Comparison of ENCODE assay signal across 13 cellular contexts in genomic region chr7:28136420-28136819, GRCh38.
"Had no signal": no experiment of that assay in that cellular context is flagged by ENCODE, and none has a peak within 500 bp of the region (broad histone marks: within the 10 kb centered on the region; RNA-seq: fewer than 3 reads in every experiment).

No MANE protein-coding gene starts in this region.

- H3K27me3 Mint-ChIP-seq: activated CD4-positive, alpha-beta T cell treated with anti-CD3 and anti-CD28 coated beads, Interleukin-2, amount 10 ng/mL, durations not matched to agents 24 days and 14 days; activated naive CD4-positive, alpha-beta T cell treated with anti-CD3 and anti-CD28 coated beads, Interleukin-2, amount 50 U/mL, for 24 hours had no signal

- ATAC-seq: left lung had no signal

- H3K9me3 Mint-ChIP-seq: activated CD4-positive, alpha-beta T cell treated with anti-CD3 and anti-CD28 coated beads, Interleukin-2, amount 10 ng/mL, durations not matched to agents 24 days and 14 days; activated naive CD4-positive, alpha-beta T cell treated with anti-CD3 and anti-CD28 coated beads, Interleukin-2, amount 50 U/mL, for 24 hours; nephron progenitor cell had no signal

- H3K4me1 Mint-ChIP-seq: activated CD4-positive, alpha-beta T cell treated with anti-CD3 and anti-CD28 coated beads, Interleukin-2, amount 10 ng/mL, durations not matched to agents 24 days and 14 days had no signal

- H3K27ac ChIP-seq: esophagus squamous epithelium, left lung, SJSA1, WERI-Rb-1 had no signal

- H3K4me3 ChIP-seq: esophagus squamous epithelium, heart left ventricle, left lung, SJSA1, transverse colon had no signal

- H3K9me3 ChIP-seq: esophagus squamous epithelium, heart left ventricle, left lung, SJSA1, transverse colon had no signal

- H3K27me3 ChIP-seq: esophagus squamous epithelium, heart left ventricle, left lung, SJSA1, transverse colon had no signal

- DNase-seq: activated CD4-positive, alpha-beta T cell treated with anti-CD3 and anti-CD28 coated beads, Interleukin-2, amount 10 ng/mL, durations not matched to agents 24 days and 14 days; activated T-cell treated with anti-CD3 and anti-CD28 coated beads for 4 hours; anterior cingulate cortex; esophagus squamous epithelium; heart left ventricle; islet precursor cell; left lung; nephron progenitor cell; stimulated activated CD4-positive, alpha-beta T cell treated with anti-CD3 and anti-CD28 coated beads, Interleukin-4, amount 100 ng/mL, for 4 hours; transverse colon; WERI-Rb-1 had no signal

- H3K4me3 Mint-ChIP-seq: activated CD4-positive, alpha-beta T cell treated with anti-CD3 and anti-CD28 coated beads, Interleukin-2, amount 10 ng/mL, durations not matched to agents 24 days and 14 days; activated naive CD4-positive, alpha-beta T cell treated with anti-CD3 and anti-CD28 coated beads, Interleukin-2, amount 50 U/mL, for 24 hours; nephron progenitor cell had no signal

- H3K36me3 ChIP-seq: esophagus squamous epithelium, heart left ventricle, left lung, transverse colon, WERI-Rb-1 had no signal

- H3K27ac Mint-ChIP-seq: activated CD4-positive, alpha-beta T cell treated with anti-CD3 and anti-CD28 coated beads, Interleukin-2, amount 10 ng/mL, durations not matched to agents 24 days and 14 days; activated naive CD4-positive, alpha-beta T cell treated with anti-CD3 and anti-CD28 coated beads, Interleukin-2, amount 50 U/mL, for 24 hours; nephron progenitor cell had no signal
